In genomic region chr16:84780544-84780943, GRCh38 we compare ENCODE assay signal across 1 cellular context.
A peak's percentile ranks its signal among the peaks of the same experiment; 100 is the strongest.
TF ChIP-seq lines count a peak whose summit lies in the region.

No MANE protein-coding gene starts in this region.

TF ChIP-seq in HepG2, 621 proteins besides CTCF, POLR2A, EP300 and RAD21:
- TF ChIP-seq MAFF (IDR thresholded peaks at IDR 0.05; ENCODE audit: low read depth, low read length), result peak; percentile 84
- 0 out of 2 replicates have a peak, but pooled peaks have one; percentile 14 for TF ChIP-seq NFYB (CRISPR knock-in tag; IDR thresholded peaks at IDR 0.05)
- TF ChIP-seq MAFK (conservative IDR thresholded peaks at IDR 0.05 in 1 of 2, IDR thresholded peaks at IDR 0.05 in 1 of 2; ENCODE audit: low read length in 2 of 2), result peak; percentile 80 to 87
- 0 out of 2 replicates have a peak, but pooled peaks have one; percentile 24 for TF ChIP-seq NFYC (CRISPR knock-in tag; IDR thresholded peaks at IDR 0.05)
TF ChIP-seq in HepG2: peak in this region for 4; not testable (repeated sequence) for 617.
